12 cellular contexts compared by ENCODE assay signal in the genomic region with DNA sequence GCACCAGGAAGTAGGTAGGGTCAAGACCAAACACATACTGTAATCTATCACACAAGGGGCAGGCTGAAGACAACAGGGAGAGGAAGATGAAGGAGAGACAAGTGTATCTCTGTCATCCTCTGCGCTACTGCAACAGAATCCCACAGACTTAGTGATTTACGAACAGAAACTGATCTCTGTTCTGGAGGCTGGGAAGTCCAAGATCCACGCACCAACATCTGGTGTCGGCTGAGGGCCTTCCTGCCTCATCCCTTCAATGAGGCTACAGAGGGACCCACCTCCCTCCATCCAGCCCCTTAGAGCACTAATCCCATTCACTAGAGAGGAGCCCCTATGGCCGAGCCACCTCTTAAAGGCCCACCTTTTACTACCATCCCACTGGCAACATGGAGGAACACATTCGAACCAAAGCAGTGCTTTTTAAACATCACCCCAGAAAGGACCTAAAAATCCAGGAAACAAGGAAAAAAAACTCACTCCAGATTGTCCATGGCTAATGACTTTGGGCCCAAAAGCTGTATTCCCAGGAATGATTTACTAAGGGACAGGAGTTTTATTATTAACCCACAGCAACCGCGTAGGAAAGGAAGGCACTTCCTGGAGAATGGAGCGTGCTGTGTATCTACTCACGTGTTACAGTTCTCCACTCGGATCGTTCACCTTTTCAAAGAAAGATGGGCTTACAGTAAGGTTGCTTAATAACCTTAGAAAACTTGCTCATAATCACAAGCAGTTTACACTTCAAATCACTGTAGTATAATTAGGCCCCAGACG. TPM values are rescaled to one million over a fixed set of nuclear protein-coding genes. Genes with fewer than 3 reads are reported as not detected.
A peak's percentile ranks its signal among the peaks of the same experiment; 100 is the strongest.
DNase-seq lines count a peak whose midpoint lies in the region; ATAC-seq and TF ChIP-seq lines count a peak whose summit lies in the region.
"Had no signal": no experiment of that assay in that cellular context is flagged by ENCODE, and none has a peak within 500 bp of the region (broad histone marks: within the 10 kb centered on the region; RNA-seq: fewer than 3 reads in every experiment).

No MANE protein-coding gene starts in this region.

- TF ChIP-seq CTCF in liver (IDR thresholded peaks at IDR 0.05; ENCODE audit: low read depth, low read length, missing input control), result no peak

- H3K27me3 Mint-ChIP-seq in CD4-positive, CD25-positive, alpha-beta regulatory T cell, result peaks cover 4% of the 10 kb centered on the region
- no peaks in the 10 kb centered on the region for H3K27me3 Mint-ChIP-seq in activated T-helper 1 cell treated with anti-CD3 and anti-CD28 coated beads, Interleukin-12 subunit alpha, Interleukin-12 subunit beta, Interleukin-2, Interleukin-4 antibody, amounts not matched to agents 30 ng/mL and 10 ng/mL and 1 ng/mL, durations not matched to agents 14 hours and 24 hours and 36 hours (ENCODE audit: insufficient read depth)

- H3K27me3 ChIP-seq in ACC112 (ENCODE audit: insufficient read depth, low read length), result no peaks in the 10 kb centered on the region
- no peaks in the 10 kb centered on the region for H3K27me3 ChIP-seq in CD4-positive, CD25-positive, alpha-beta regulatory T cell (ENCODE audit: control insufficient read depth, insufficient read depth, low read length)
- no peaks in the 10 kb centered on the region for H3K27me3 ChIP-seq in liver (ENCODE audit: control insufficient read depth in 4 of 4, insufficient read depth in 4 of 4, low read length in 3 of 4)

- WGBS in liver, result 61% methylated on average over 13 of the region's 13 CpGs

- peaks cover 95% of the 10 kb centered on the region for H3K79me2 ChIP-seq in ACC112 (ENCODE audit: control insufficient read depth, insufficient read depth, low read length, unreplicated experiment)

- no peak overlapping the region for H2AFZ ChIP-seq in ACC112 (ENCODE audit: low read length, unreplicated experiment)

- H3K27ac ChIP-seq in ACC112 (ENCODE audit: low read depth, low read length), result no peak overlapping the region
- no peak overlapping the region for H3K27ac ChIP-seq in CD4-positive, CD25-positive, alpha-beta regulatory T cell (ENCODE audit: insufficient read depth, low read length, poor library complexity, severe bottlenecking)
- peak overlapping the region in 1 of 2 donors; percentile 13 for H3K27ac ChIP-seq in liver (ENCODE audit: low read depth in 1 of 2, low read length in 2 of 2)

- DNase-seq in CD4-positive, CD25-positive, alpha-beta regulatory T cell, result no peak
- no peak for DNase-seq in activated T-helper 1 cell treated with anti-CD3 and anti-CD28 coated beads, Interleukin-12 subunit alpha, Interleukin-12 subunit beta, Interleukin-2, Interleukin-4 antibody, amounts not matched to agents 30 ng/mL and 10 ng/mL and 1 ng/mL, durations not matched to agents 14 hours and 24 hours and 36 hours (ENCODE audit: low spot score)
- no peak for DNase-seq in NCI-H1694 treated with DMSO at 0.1 percent for 48 hours (lab: John Stamatoyannopoulos, UW)
- no peak for DNase-seq in effector CD8-positive, alpha-beta T cell (lab: John Stamatoyannopoulos, UW)
- DNase-seq in Kasumi-1 (lab: John Stamatoyannopoulos, UW), result no peak
- DNase-seq: amniotic stem cell, GDM1, KBM-7, NCI-H146, NCI-H524 treated with DMSO at 0.1 percent for 48 hours had no signal

- H3K36me3 ChIP-seq in ACC112 (ENCODE audit: insufficient read depth, low read length), result peaks cover 23% of the 10 kb centered on the region; the same call in 1 of the 2 replicates
- no peaks in the 10 kb centered on the region for H3K36me3 ChIP-seq in CD4-positive, CD25-positive, alpha-beta regulatory T cell (ENCODE audit: control insufficient read depth, insufficient read depth, low read length)
- H3K36me3 ChIP-seq in liver (ENCODE audit: control insufficient read depth in 4 of 4, insufficient read depth in 3 of 4, low read depth in 1 of 4, low read length in 3 of 4), result peaks cover 0 to 4% (median 2%) of the 10 kb centered on the region in 4 donors

- peak overlapping the region in 1 of 4 donors; percentile 13 for H3K4me3 Mint-ChIP-seq in CD4-positive, CD25-positive, alpha-beta regulatory T cell
- H3K4me3 Mint-ChIP-seq in activated T-helper 1 cell treated with anti-CD3 and anti-CD28 coated beads, Interleukin-12 subunit alpha, Interleukin-12 subunit beta, Interleukin-2, Interleukin-4 antibody, amounts not matched to agents 30 ng/mL and 10 ng/mL and 1 ng/mL, durations not matched to agents 14 hours and 24 hours and 36 hours, result peak overlapping the region; percentile 35

- no peaks in the 10 kb centered on the region for H3K9me3 Mint-ChIP-seq in CD4-positive, CD25-positive, alpha-beta regulatory T cell
- H3K9me3 Mint-ChIP-seq in activated T-helper 1 cell treated with anti-CD3 and anti-CD28 coated beads, Interleukin-12 subunit alpha, Interleukin-12 subunit beta, Interleukin-2, Interleukin-4 antibody, amounts not matched to agents 30 ng/mL and 10 ng/mL and 1 ng/mL, durations not matched to agents 14 hours and 24 hours and 36 hours, result no peaks in the 10 kb centered on the region

- H3K36me3 Mint-ChIP-seq in CD4-positive, CD25-positive, alpha-beta regulatory T cell, result peaks cover 14% of the 10 kb centered on the region
- peaks cover 17% of the 10 kb centered on the region for H3K36me3 Mint-ChIP-seq in activated T-helper 1 cell treated with anti-CD3 and anti-CD28 coated beads, Interleukin-12 subunit alpha, Interleukin-12 subunit beta, Interleukin-2, Interleukin-4 antibody, amounts not matched to agents 30 ng/mL and 10 ng/mL and 1 ng/mL, durations not matched to agents 14 hours and 24 hours and 36 hours (ENCODE audit: low read depth)

- peak in 1 of 2 donors; percentile 35 for TF ChIP-seq RAD21 in liver (IDR thresholded peaks at IDR 0.05)

- peaks cover 49% of the 10 kb centered on the region for H3K4me1 ChIP-seq in ACC112 (ENCODE audit: control insufficient read depth, insufficient read depth, low read length, unreplicated experiment)
- peaks cover 40% of the 10 kb centered on the region for H3K4me1 ChIP-seq in CD4-positive, CD25-positive, alpha-beta regulatory T cell (ENCODE audit: control insufficient read depth, insufficient read depth, low read length, poor library complexity, severe bottlenecking)
- peaks cover 10 to 42% (median 29%) of the 10 kb centered on the region in 4 donors for H3K4me1 ChIP-seq in liver (ENCODE audit: control insufficient read depth in 4 of 4, insufficient read depth in 4 of 4, low read length in 3 of 4)

- H3K4me3 ChIP-seq in ACC112 (ENCODE audit: low read depth, low read length) (peak overlapping the region; percentile 98), liver (ENCODE audit: low read depth in 1 of 3, low read length in 3 of 3) (no peak overlapping the region)
- H3K4me3 ChIP-seq in CD4-positive, CD25-positive, alpha-beta regulatory T cell (ENCODE audit: low read depth, low read length), result no peak overlapping the region

- intact Hi-C loops in activated T-helper 1 cell treated with anti-CD3 and anti-CD28 coated beads, Interleukin-12 subunit alpha, Interleukin-12 subunit beta, Interleukin-2, Interleukin-4 antibody, amounts not matched to agents 30 ng/mL and 10 ng/mL and 1 ng/mL, durations not matched to agents 14 hours and 24 hours and 36 hours (cut with micrococcal nuclease), result no loop called here

- H3K9ac ChIP-seq in liver (ENCODE audit: low read depth in 1 of 2, low read length in 2 of 2), result no peak overlapping the region

- no peak for ATAC-seq in CD4-positive, CD25-positive, alpha-beta regulatory T cell (ENCODE audit: low read depth in 2 of 2)

- H3K27ac Mint-ChIP-seq in CD4-positive, CD25-positive, alpha-beta regulatory T cell, result peak overlapping the region in 2 of 3 donors; percentile 65 to 78
- no peak overlapping the region for H3K27ac Mint-ChIP-seq in activated T-helper 1 cell treated with anti-CD3 and anti-CD28 coated beads, Interleukin-12 subunit alpha, Interleukin-12 subunit beta, Interleukin-2, Interleukin-4 antibody, amounts not matched to agents 30 ng/mL and 10 ng/mL and 1 ng/mL, durations not matched to agents 14 hours and 24 hours and 36 hours

- no peaks in the 10 kb centered on the region for H3K9me3 ChIP-seq in CD4-positive, CD25-positive, alpha-beta regulatory T cell (ENCODE audit: control insufficient read depth in 2 of 2, low read length in 2 of 2)
- no peaks in the 10 kb centered on the region for H3K9me3 ChIP-seq in liver (ENCODE audit: control insufficient read depth in 4 of 4, low read length in 3 of 4)

- peaks cover 33 to 83% (median 55%) of the 10 kb centered on the region in 4 donors for H3K4me1 Mint-ChIP-seq in CD4-positive, CD25-positive, alpha-beta regulatory T cell
- peaks cover 77% of the 10 kb centered on the region for H3K4me1 Mint-ChIP-seq in activated T-helper 1 cell treated with anti-CD3 and anti-CD28 coated beads, Interleukin-12 subunit alpha, Interleukin-12 subunit beta, Interleukin-2, Interleukin-4 antibody, amounts not matched to agents 30 ng/mL and 10 ng/mL and 1 ng/mL, durations not matched to agents 14 hours and 24 hours and 36 hours (ENCODE audit: low read depth)

TF ChIP-seq in liver, 16 proteins besides CTCF, POLR2A, EP300 and RAD21 (continues in another document):
- TF ChIP-seq YY1 (IDR thresholded peaks at IDR 0.05), result peak; percentile 23
- no peak for TF ChIP-seq TAF1 (conservative IDR thresholded peaks at IDR 0.05)
- peak; percentile 49 for TF ChIP-seq SP1 (IDR thresholded peaks at IDR 0.05)
- TF ChIP-seq HNF4A (conservative IDR thresholded peaks at IDR 0.05), result peak; percentile 15 to 20
- no peak for TF ChIP-seq EGR1 (IDR thresholded peaks at IDR 0.05; ENCODE audit: low read depth in 2 of 2)
- no peak for TF ChIP-seq HNF4G (IDR thresholded peaks at IDR 0.05)
- TF ChIP-seq, protein P1, sequence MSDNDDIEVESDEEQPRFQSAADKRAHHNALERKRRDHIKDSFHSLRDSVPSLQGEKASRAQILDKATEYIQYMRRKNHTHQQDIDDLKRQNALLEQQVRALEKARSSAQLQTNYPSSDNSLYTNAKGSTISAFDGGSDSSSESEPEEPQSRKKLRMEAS (IDR thresholded peaks at IDR 0.05), result peak; percentile 10
- peak; percentile 19 to 50 for TF ChIP-seq RXRA (IDR thresholded peaks at IDR 0.05)
- no peak for TF ChIP-seq NR2F2 (IDR thresholded peaks at IDR 0.05)
- TF ChIP-seq FOXA1 (IDR thresholded peaks at IDR 0.05), result no peak

RNA-seq across cellular contexts. Expression of a gene that starts 4.2 kb away (rescaled TPM):
- 20.2 TPM for total RNA-seq in CD4-positive, CD25-positive, alpha-beta regulatory T cell
- polyA plus RNA-seq in CD4-positive, CD25-positive, alpha-beta regulatory T cell, result 10 to 100 TPM; 21.2 to 35.1 (median 30.5) TPM
- 43.0 and 48.9 TPM in 2 replicates for total RNA-seq in activated T-helper 1 cell treated with anti-CD3 and anti-CD28 coated beads, Interleukin-12 subunit alpha, Interleukin-12 subunit beta, Interleukin-2, Interleukin-4 antibody, amounts not matched to agents 30 ng/mL and 10 ng/mL and 1 ng/mL, durations not matched to agents 14 hours and 24 hours and 36 hours
- total RNA-seq in liver, result 100 to 1,000 TPM in 1 of 2 donors, 10 to 100 TPM in 1; 36.8 to 151 TPM
- 100 to 1,000 TPM in 1 of 2 donors, 10 to 100 TPM in 1; 94.4 to 133 TPM for polyA plus RNA-seq in liver
